Comparison of ENCODE assay signal across 13 cellular contexts in the genomic region with DNA sequence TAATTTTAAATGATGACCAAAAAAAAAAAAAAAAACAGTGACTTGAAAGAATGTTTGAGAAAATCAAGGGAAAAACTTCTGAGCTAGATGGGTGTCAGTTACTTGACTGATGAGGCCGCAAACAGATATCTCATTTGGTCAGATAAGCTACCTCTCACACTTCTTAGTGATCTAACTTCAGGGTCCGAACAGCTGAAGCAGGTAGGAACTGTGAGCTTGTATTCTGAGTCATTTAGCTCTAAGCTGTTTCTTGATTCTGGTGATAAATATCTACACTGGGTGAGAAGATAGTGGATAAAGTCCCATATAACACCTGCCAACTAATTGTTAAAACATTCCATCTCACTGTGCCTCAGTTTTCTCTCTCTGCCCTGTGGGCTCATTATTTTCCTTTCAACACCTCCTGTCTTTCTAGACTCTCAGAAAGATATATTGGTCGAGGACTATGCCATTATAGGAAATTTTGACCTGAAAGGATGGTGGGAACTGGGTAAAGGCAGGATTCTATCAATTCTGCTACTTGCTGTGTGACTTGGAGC. TPM values are rescaled to one million over a fixed set of nuclear protein-coding genes. Genes with fewer than 3 reads are reported as not detected.
DNase-seq lines count a peak whose midpoint lies in the region; ATAC-seq, FAIRE-seq and TF ChIP-seq lines count a peak whose summit lies in the region.
"Had no signal": no experiment of that assay in that cellular context is flagged by ENCODE, and none has a peak within 500 bp of the region (broad histone marks: within the 10 kb centered on the region; RNA-seq: fewer than 3 reads in every experiment).

No MANE protein-coding gene starts in this region.

- 51% methylated on average over 3 of the region's 3 CpGs for WGBS in right cardiac atrium
- 18% methylated on average over 3 of the region's 3 CpGs for WGBS in GM12878 (ENCODE audit: insufficient coverage, insufficient replicate concordance, low lambda C conversion rate, missing lambda C conversion rate)

- no peak overlapping the region for H3K4me3 Mint-ChIP-seq in mesothelial cell of epicardium

- CTCF ChIA-PET in GM12878 (lab: Yijun Ruan, JAX) = interaction anchor here (0.6 to 2.5 kb wide), 17 partner anchors 9 to 387 kb away, joined by 3 to 12 read pairs (median 4); partner anchors contain the start of gene ASXL1

- H3K4me3 ChIP-seq in right cardiac atrium (ENCODE audit: low read length) (no peak overlapping the region), GM12878 (peak overlapping the region; percentile 54; the same call in 1 of the 2 replicates), vagina (no peak overlapping the region)
- H3K4me3 ChIP-seq: adrenal gland, esophagus squamous epithelium had no signal

- H3K36me3 Mint-ChIP-seq in mesothelial cell of epicardium = peaks cover 6% of the 10 kb centered on the region

- no TSS peak for BruUV-seq in GM12878 (replicated peaks; lab: Mats Ljungman, UMichigan)

- intact Hi-C loops in right cardiac atrium (cut with DNase I) (no loop called here), Right ventricle myocardium superior (cut with DNase I) (loop anchor here (10.0 kb wide), 1 partner anchor 80 kb away; the partner anchor contains the start of genes PLAGL2 and POFUT1), GM12878 (cut with micrococcal nuclease; ENCODE audit: unreplicated experiment) (loop anchor here (5.0 kb wide), 1 partner anchor 78 kb away; the partner anchor contains the start of genes PLAGL2 and POFUT1), vagina (cut with DNase I) (no loop called here)

- POLR2A ChIA-PET in GM12878 (lab: Charles Lee) = interaction anchor here (0.5 to 3.5 kb wide), 15 partner anchors 9 to 231 kb away, joined by 3 to 38 read pairs (median 5); partner anchors contain the start of genes ASXL1 and KIF3B

- no peaks in the 10 kb centered on the region for H3K9me3 Mint-ChIP-seq in mesothelial cell of epicardium

- H3K36me3 ChIP-seq in GM12878 (ENCODE audit: control insufficient read depth in 2 of 2, insufficient read depth in 2 of 2, low read length in 1 of 2) = peaks cover 0 to 8% of the 10 kb centered on the region in 2 experiments; a peak in 3 of 4 replicates
- no peaks in the 10 kb centered on the region for H3K36me3 ChIP-seq in vagina
- H3K36me3 ChIP-seq: adrenal gland had no signal

- H3K27ac Mint-ChIP-seq in mesothelial cell of epicardium = no peak overlapping the region

- H3K4me2 ChIP-seq in GM12878 (ENCODE audit: control insufficient read depth, insufficient read depth) = peak overlapping the region; percentile 73

- no peaks in the 10 kb centered on the region for H4K20me1 ChIP-seq in GM12878 (ENCODE audit: control insufficient read depth, insufficient read depth)

- TF ChIP-seq CTCF in GM12878 (IDR thresholded peaks at IDR 0.05 in 2 of 3, conservative IDR thresholded peaks at IDR 0.05 in 1 of 3; ENCODE audit: control insufficient read depth in 2 of 3, extremely low read depth in 1 of 3, insufficient read depth in 1 of 3, low read depth in 3 of 3, low read length in 3 of 3) (no peak), vagina (IDR thresholded peaks at IDR 0.05) (no peak), mesothelial cell of epicardium (IDR thresholded peaks at IDR 0.05; ENCODE audit: unreplicated experiment) (no peak)

- H3K27ac ChIP-seq in right cardiac atrium (ENCODE audit: low read length) (peak overlapping the region; percentile 67), GM12878 (ENCODE audit: control insufficient read depth, insufficient read depth) (peak overlapping the region; percentile 92), vagina (peak overlapping the region; percentile 18)
- H3K27ac ChIP-seq: C4-2B had no signal

- no peaks in the 10 kb centered on the region for H3K27me3 ChIP-seq in right cardiac atrium (ENCODE audit: control insufficient read depth, insufficient read depth)
- H3K27me3 ChIP-seq in GM12878 (replicated peaks in 1 of 2; ENCODE audit: control insufficient read depth in 2 of 2, insufficient read depth in 2 of 2, low read length in 1 of 2) = no peaks in the 10 kb centered on the region
- H3K27me3 ChIP-seq in vagina = no peaks in the 10 kb centered on the region
- H3K27me3 ChIP-seq: adrenal gland, esophagus squamous epithelium had no signal

- RAD21 ChIA-PET in GM12878 (lab: Charles Lee; ENCODE audit: unreplicated experiment) = interaction anchor here (0.9 to 2.8 kb wide), 23 partner anchors 8 to 367 kb away, joined by 3 to 28 read pairs (median 4); partner anchors contain the start of genes ASXL1 and KIF3B

- ATAC-seq in right cardiac atrium = no peak
- ATAC-seq in Right ventricle myocardium superior (ENCODE audit: poor library complexity) = no peak
- peak; percentile 43 for ATAC-seq in HG03175 (IDR thresholded peaks at IDR 0.05; ENCODE audit: unreplicated experiment)
- ATAC-seq in GM12878 = peak; percentile 69

- no peaks in the 10 kb centered on the region for H3K4me1 ChIP-seq in right cardiac atrium (ENCODE audit: control insufficient read depth, insufficient read depth, low read length)
- peaks cover 31% of the 10 kb centered on the region for H3K4me1 ChIP-seq in GM12878 (ENCODE audit: control insufficient read depth, insufficient read depth, low read length)
- peaks cover 30% of the 10 kb centered on the region for H3K4me1 ChIP-seq in vagina

- TF ChIP-seq EP300 in GM12878 (IDR thresholded peaks at IDR 0.05; ENCODE audit: borderline replicate concordance in 1 of 2, control insufficient read depth in 1 of 2, low read depth in 2 of 2, low read length in 2 of 2) = no peak

- no peak overlapping the region; the same call in 1 of the 2 replicates for H2AFZ ChIP-seq in GM12878 (ENCODE audit: control insufficient read depth, low read depth, low read length)

- SMC1A ChIA-PET in GM12878 (lab: Charles Lee; ENCODE audit: uncharacterized antibody, unreplicated experiment) = interaction anchor here (0.6 to 3.0 kb wide), 28 partner anchors 8 to 601 kb away, joined by 3 to 26 read pairs (median 4); partner anchors contain the start of genes ASXL1 and KIF3B

- no peak for TF ChIP-seq RAD21 in GM12878 (IDR thresholded peaks at IDR 0.05; ENCODE audit: insufficient read depth, low read depth, low read length)

- peaks cover 61% of the 10 kb centered on the region for H3K79me2 ChIP-seq in GM12878 (ENCODE audit: control insufficient read depth, insufficient read depth, low read length)

- H3K9me3 ChIP-seq in right cardiac atrium (ENCODE audit: control insufficient read depth, low read length) (no peaks in the 10 kb centered on the region), GM12878 (replicated peaks; ENCODE audit: control insufficient read depth, insufficient read depth, low read length) (no peaks in the 10 kb centered on the region; the same call in 2 of the 3 replicates), vagina (no peaks in the 10 kb centered on the region)
- H3K9me3 ChIP-seq: adrenal gland, esophagus squamous epithelium had no signal

- DNase-seq in right cardiac atrium (no peak), Right ventricle myocardium superior (no peak), GM12878 (ENCODE audit: low read depth, low spot score) (peak; percentile 40), vagina (ENCODE audit: extremely low spot score in 2 of 2) (no peak), mesothelial cell of epicardium (ENCODE audit: low spot score in 2 of 2, unreplicated experiment in 2 of 2) (no peak), C1 segment of cervical spinal cord (lab: John Stamatoyannopoulos, UW) (no peak), medulla oblongata (ENCODE audit: extremely low spot score) (no peak)
- DNase-seq: esophagus squamous epithelium, NCI-H2081, SW 1271 had no signal

- no peak for TF ChIP-seq POLR2A in GM12878 (IDR thresholded peaks at IDR 0.05; ENCODE audit: low read depth, low read length)
- TF ChIP-seq POLR2A in vagina (IDR thresholded peaks at IDR 0.05) = no peak

- peak; percentile 69 for FAIRE-seq in GM12878 (lab: Jason Lieb, UNC)

- peak overlapping the region; percentile 53 for H3K9ac ChIP-seq in GM12878 (ENCODE audit: control insufficient read depth, insufficient read depth, low read length)

- H3K27me3 Mint-ChIP-seq in mesothelial cell of epicardium (ENCODE audit: low read depth) = no peaks in the 10 kb centered on the region

- peaks cover 5% of the 10 kb centered on the region for H3K4me1 Mint-ChIP-seq in mesothelial cell of epicardium

- in situ Hi-C loops in GM12878 (cut with MboI) = no loop called here

TF ChIP-seq in GM12878, 131 proteins besides CTCF, POLR2A, EP300 and RAD21 (continues in another document):
- TF ChIP-seq RBBP5 (conservative IDR thresholded peaks at IDR 0.05) = no peak
- 0 out of 4 replicates have a peak, but pooled peaks of 1 of the 2 experiments have one; percentile 32 for TF ChIP-seq CEBPB (IDR thresholded peaks at IDR 0.05; ENCODE audit: borderline replicate concordance in 1 of 2, low read depth in 2 of 2, low read length in 2 of 2)
- TF ChIP-seq RELA (IDR thresholded peaks at IDR 0.05; ENCODE audit: borderline replicate concordance, partially characterized antibody) = no peak
- TF ChIP-seq ESRRA (IDR thresholded peaks at IDR 0.05; ENCODE audit: low read length) = no peak
- TF ChIP-seq KAT2A (conservative IDR thresholded peaks at IDR 0.05; ENCODE audit: control insufficient read depth, low read depth, low read length) = no peak
- no peak for TF ChIP-seq ATF7 (IDR thresholded peaks at IDR 0.05; ENCODE audit: low read depth)
- peak; percentile 42; the same call in 1 of the 2 replicates for TF ChIP-seq NFIC (IDR thresholded peaks at IDR 0.05; ENCODE audit: low read depth, low read length)
- TF ChIP-seq STAT1 (conservative IDR thresholded peaks at IDR 0.05) = no peak

RNA-seq across cellular contexts. Expression of gene KIF3B, which starts 7.7 kb away (rescaled TPM):
- total RNA-seq in right cardiac atrium = 10 to 100 TPM; 13.0 to 21.1 (median 14.0) TPM
- polyA plus RNA-seq in right cardiac atrium = 5.2 TPM
- total RNA-seq in Right ventricle myocardium superior = 8.6 TPM
- total RNA-seq in GM12878 (2013; cell fraction: nucleolus; rRNA removed) = 17.9 and 19.2 TPM in 2 replicates
- 27.4 and 28.3 TPM in 2 replicates for total RNA-seq in GM12878 (2014; rRNA removed)
- total RNA-seq in GM12878 (2014; rRNA removed; fragmentation: Illumina TruSeq; extraction: Trizol) = 27.5 and 28.5 TPM in 2 replicates
- 29.5 and 31.5 TPM in 2 replicates for total RNA-seq in GM12878 (2021)
- 13.7 TPM for polyA plus RNA-seq in GM12878 (2011; ENCODE audit: low read depth)
- polyA plus RNA-seq in GM12878 (2011; rRNA removed) = 26.3 and 28.9 TPM in 2 replicates
- 20.7 and 23.7 TPM in 2 replicates for polyA plus RNA-seq in GM12878 (2011; cell fraction: cytosol; rRNA removed)
- polyA plus RNA-seq in GM12878 (2011; cell fraction: nucleus; rRNA removed) = 11.3 and 14.1 TPM in 2 replicates
- 15.2 and 15.4 TPM in 2 replicates for polyA plus RNA-seq in GM12878 (2012)
- 37.3 and 39.0 TPM in 2 replicates for polyA plus RNA-seq in GM12878 (2014; fragmentation: Illumina TruSeq; extraction: Trizol)
- 10 to 100 TPM; 10.7 to 11.2 TPM for polyA plus RNA-seq in GM12878 (2014; fragmentation: Nextera tagmentation; extraction: Ambion mirVana)
- polyA plus RNA-seq in GM12878 (2014; rRNA removed) = 23.8 and 25.6 TPM in 2 replicates
- polyA plus RNA-seq in GM12878 (2016; fragmentation: Nextera tagmentation; extraction: Ambion mirVana) = 1 to 10 TPM; 7.4 to 7.5 TPM
- polyA minus RNA-seq in GM12878 (2011; rRNA and poly(A)+ RNA removed) = 30.2 and 31.1 TPM in 2 replicates
- polyA minus RNA-seq in GM12878 (2011; cell fraction: cytosol; rRNA and poly(A)+ RNA removed) = 7.4 and 9.9 TPM in 2 replicates
- polyA minus RNA-seq in GM12878 (2011; cell fraction: nucleus; rRNA and poly(A)+ RNA removed) = 5.8 and 10.0 TPM in 2 replicates
- 16.2 TPM for total RNA-seq in vagina
- total RNA-seq in mesothelial cell of epicardium = 21.1 to 22.2 TPM (median 21.3 TPM) in 3 replicates

Comparison
In these comparisons a context has a peak if more than half of its experiments do, and no peak if none do; other contexts are left out.
1. intact Hi-C loops: an anchor here in Right ventricle myocardium superior (10.0 kb wide) and GM12878 (5.0 kb wide); none called in right cardiac atrium and vagina.
2. ATAC-seq: peak in HG03175 (single experiment) and GM12878 (single experiment); none in right cardiac atrium (0 of 2) and Right ventricle myocardium superior (single experiment).
3. H3K27ac ChIP-seq: peak in every context shown above with its lines; median percentile 92 in GM12878; 67 in right cardiac atrium; 18 in vagina.